In genomic region chr2:10125842-10126596, GRCh38 we compare ENCODE assay signal across 2 cellular contexts.
A peak's percentile ranks its signal among the peaks of the same experiment; 100 is the strongest.
TF ChIP-seq lines count a peak whose summit lies in the region.

No MANE protein-coding gene starts in this region.

TF ChIP-seq in HepG2, 621 proteins besides CTCF, POLR2A, EP300 and RAD21:
- TF ChIP-seq RBFOX2 (IDR thresholded peaks at IDR 0.05; ENCODE audit: low read depth, low read length): 0 out of 2 replicates have a peak, but pooled peaks have one; percentile 33
- no peak for TF ChIP-seq CENPX (CRISPR knock-in tag; IDR thresholded peaks at IDR 0.05)

TF ChIP-seq in H1, 55 proteins besides CTCF, POLR2A, EP300 and RAD21:
- peak; percentile 68; the same call in 1 of the 2 replicates for TF ChIP-seq POLR2AphosphoS5 (IDR thresholded peaks at IDR 0.05; ENCODE audit: low read depth, low read length)
- TF ChIP-seq NRF1 (IDR thresholded peaks at IDR 0.05; ENCODE audit: low read depth, low read length): no peak
